ENCODE assay signal across 9 cellular contexts in the genomic region with DNA sequence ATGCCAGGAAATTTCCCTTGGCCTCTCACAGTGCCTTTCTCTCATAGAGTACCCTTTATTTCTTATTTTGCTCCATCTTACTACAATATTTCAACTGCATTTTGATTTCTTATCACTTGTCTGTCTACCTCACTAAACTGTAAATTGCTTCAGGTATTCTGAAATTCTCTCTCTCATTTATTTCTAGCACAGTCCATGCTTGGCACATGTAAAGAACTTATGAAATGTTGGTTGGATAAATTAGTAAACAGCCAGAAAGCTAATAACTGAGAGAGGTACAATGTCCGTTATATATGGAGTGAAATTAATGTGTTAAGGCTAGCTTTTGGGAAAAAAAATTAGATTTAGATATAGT.
DNase-seq lines count a peak whose midpoint lies in the region; ATAC-seq and TF ChIP-seq lines count a peak whose summit lies in the region.
"Had no signal": no experiment of that assay in that cellular context is flagged by ENCODE, and none has a peak within 500 bp of the region (broad histone marks: within the 10 kb centered on the region; RNA-seq: fewer than 3 reads in every experiment).

No MANE protein-coding gene starts in this region.

- H3K4me1 ChIP-seq in CD4-positive, alpha-beta memory T cell (ENCODE audit: insufficient read depth, low read length): peaks cover 17% of the 10 kb centered on the region
- peaks cover 0 to 22% of the 10 kb centered on the region in 2 donors for H3K4me1 ChIP-seq in mucosa of rectum (ENCODE audit: control insufficient read depth in 2 of 2, insufficient read depth in 2 of 2, low read length in 2 of 2)
- H3K4me1 ChIP-seq in psoas muscle: peaks cover 13% of the 10 kb centered on the region

- no peaks in the 10 kb centered on the region for H3K9me3 Mint-ChIP-seq in CD4-positive, alpha-beta memory T cell
- peaks cover 7% of the 10 kb centered on the region for H3K9me3 Mint-ChIP-seq in activated T-helper 2 cell treated with anti-CD3 and anti-CD28 coated beads, Interferon-gamma antibody, Interleukin-2, Interleukin-4, amounts not matched to agents 10 μg/mL and 5 μg/mL and 100 μg/mL, durations not matched to agents 14 hours and 24 hours and 36 hours

- H3K4me3 Mint-ChIP-seq in CD4-positive, alpha-beta memory T cell: peak overlapping the region; percentile 75 to 81 (median 77)
- peak overlapping the region; percentile 76 for H3K4me3 Mint-ChIP-seq in activated T-helper 2 cell treated with anti-CD3 and anti-CD28 coated beads, Interferon-gamma antibody, Interleukin-2, Interleukin-4, amounts not matched to agents 10 μg/mL and 5 μg/mL and 100 μg/mL, durations not matched to agents 14 hours and 24 hours and 36 hours (ENCODE audit: low read depth)

- no peaks in the 10 kb centered on the region for H3K9me3 ChIP-seq in CD4-positive, alpha-beta memory T cell (ENCODE audit: control insufficient read depth in 1 of 2, low read length in 2 of 2)
- H3K9me3 ChIP-seq in mucosa of rectum (ENCODE audit: control insufficient read depth in 2 of 2, low read length in 2 of 2): no peaks in the 10 kb centered on the region
- no peaks in the 10 kb centered on the region for H3K9me3 ChIP-seq in psoas muscle

- no peaks in the 10 kb centered on the region for H3K27me3 ChIP-seq in CD4-positive, alpha-beta memory T cell (ENCODE audit: insufficient read depth, low read length)
- H3K27me3 ChIP-seq in mucosa of rectum (ENCODE audit: control insufficient read depth in 2 of 2, insufficient read depth in 2 of 2, low read length in 2 of 2) (no peaks in the 10 kb centered on the region), psoas muscle (ENCODE audit: insufficient read depth in 3 of 3, low read length in 2 of 3) (no peaks in the 10 kb centered on the region)

- no peaks in the 10 kb centered on the region for H3K27me3 Mint-ChIP-seq in CD4-positive, alpha-beta memory T cell
- no peaks in the 10 kb centered on the region for H3K27me3 Mint-ChIP-seq in activated T-helper 2 cell treated with anti-CD3 and anti-CD28 coated beads, Interferon-gamma antibody, Interleukin-2, Interleukin-4, amounts not matched to agents 10 μg/mL and 5 μg/mL and 100 μg/mL, durations not matched to agents 14 hours and 24 hours and 36 hours (ENCODE audit: low read depth)

- intact Hi-C loops in CD4-positive, alpha-beta memory T cell (cut with micrococcal nuclease): loop anchor here (5.0 kb wide), 1 partner anchor 137 kb away; no protein-coding TSS in a partner anchor
- intact Hi-C loops in activated T-helper 2 cell treated with anti-CD3 and anti-CD28 coated beads, Interferon-gamma antibody, Interleukin-2, Interleukin-4, amounts not matched to agents 10 μg/mL and 5 μg/mL and 100 μg/mL, durations not matched to agents 14 hours and 24 hours and 36 hours (cut with micrococcal nuclease): loop anchor here (1.0 to 5.0 kb wide), 11 partner anchors 11 to 1251 kb away; a partner anchor contains a TSS
- intact Hi-C loops in psoas muscle (cut with DNase I): no loop called here

- H3K27ac Mint-ChIP-seq in CD4-positive, alpha-beta memory T cell: peak overlapping the region; percentile 68 to 90 (median 84)
- peak overlapping the region; percentile 91 for H3K27ac Mint-ChIP-seq in activated T-helper 2 cell treated with anti-CD3 and anti-CD28 coated beads, Interferon-gamma antibody, Interleukin-2, Interleukin-4, amounts not matched to agents 10 μg/mL and 5 μg/mL and 100 μg/mL, durations not matched to agents 14 hours and 24 hours and 36 hours

- TF ChIP-seq CTCF in psoas muscle (IDR thresholded peaks at IDR 0.05) (no peak), omental fat pad (IDR thresholded peaks at IDR 0.05) (no peak)

- no peak for DNase-seq in CD4-positive, alpha-beta memory T cell
- no peak for DNase-seq in activated T-helper 2 cell treated with anti-CD3 and anti-CD28 coated beads, Interferon-gamma antibody, Interleukin-2, Interleukin-4, amounts not matched to agents 10 μg/mL and 5 μg/mL and 100 μg/mL, durations not matched to agents 14 hours and 24 hours and 36 hours (ENCODE audit: low spot score)
- DNase-seq in NCI-H2029 (lab: John Stamatoyannopoulos, UW): no peak
- DNase-seq in psoas muscle: no peak
- no peak for DNase-seq in omental fat pad (ENCODE audit: low spot score)
- no peak for DNase-seq in HCEC 1CT
- DNase-seq: NCI-H2171 had no signal

- H3K36me3 ChIP-seq in CD4-positive, alpha-beta memory T cell (ENCODE audit: insufficient read depth, low read length): no peaks in the 10 kb centered on the region
- no peaks in the 10 kb centered on the region for H3K36me3 ChIP-seq in mucosa of rectum (ENCODE audit: control insufficient read depth in 2 of 2, insufficient read depth in 2 of 2, low read length in 2 of 2)
- H3K36me3 ChIP-seq in psoas muscle (ENCODE audit: insufficient read depth in 1 of 2, low read depth in 1 of 2): no peaks in the 10 kb centered on the region

- no peaks in the 10 kb centered on the region for H3K36me3 Mint-ChIP-seq in CD4-positive, alpha-beta memory T cell
- peaks cover 15% of the 10 kb centered on the region for H3K36me3 Mint-ChIP-seq in activated T-helper 2 cell treated with anti-CD3 and anti-CD28 coated beads, Interferon-gamma antibody, Interleukin-2, Interleukin-4, amounts not matched to agents 10 μg/mL and 5 μg/mL and 100 μg/mL, durations not matched to agents 14 hours and 24 hours and 36 hours (ENCODE audit: low read depth)

- peaks cover 15 to 40% (median 25%) of the 10 kb centered on the region in 4 donors for H3K4me1 Mint-ChIP-seq in CD4-positive, alpha-beta memory T cell
- peaks cover 45% of the 10 kb centered on the region for H3K4me1 Mint-ChIP-seq in activated T-helper 2 cell treated with anti-CD3 and anti-CD28 coated beads, Interferon-gamma antibody, Interleukin-2, Interleukin-4, amounts not matched to agents 10 μg/mL and 5 μg/mL and 100 μg/mL, durations not matched to agents 14 hours and 24 hours and 36 hours (ENCODE audit: low read depth)

- CTCF ChIA-PET in CD4-positive, alpha-beta memory T cell (lab: Charles Lee; ENCODE audit: partially characterized antibody): interaction anchor here (1.3 to 3.0 kb wide), 4 partner anchors 44 to 452 kb away, joined by 3 to 17 read pairs (median 6); no protein-coding TSS in a partner anchor

- 88 to 98% (median 94%) methylated on average over 1 of the region's 1 CpG for WGBS in psoas muscle, 3 donors

- peak; percentile 1 for ATAC-seq in GM21619 (IDR thresholded peaks at IDR 0.05; ENCODE audit: unreplicated experiment)
- no peak for ATAC-seq in psoas muscle
- ATAC-seq in omental fat pad (ENCODE audit: low FRiP score): no peak

- H3K27ac ChIP-seq in CD4-positive, alpha-beta memory T cell (ENCODE audit: low read depth, low read length): peak overlapping the region; percentile 39
- H3K27ac ChIP-seq in mucosa of rectum (ENCODE audit: low read depth in 2 of 2, low read length in 2 of 2): peak overlapping the region; percentile 59 to 62
- H3K27ac ChIP-seq in psoas muscle: no peak overlapping the region

- POLR2A ChIA-PET in CD4-positive, alpha-beta memory T cell (lab: Charles Lee; ENCODE audit: partially characterized antibody): interaction anchor here (1.0 to 2.5 kb wide), 3 partner anchors 137 to 139 kb away, joined by 3 to 15 read pairs (median 3); a partner anchor contains a TSS

- peak overlapping the region; percentile 19 to 36 for H3K4me3 ChIP-seq in CD4-positive, alpha-beta memory T cell (ENCODE audit: low read length in 2 of 2)
- H3K4me3 ChIP-seq in mucosa of rectum (ENCODE audit: low read length in 2 of 2) (peak overlapping the region; percentile 13 to 42), psoas muscle (no peak overlapping the region)

- H3K9ac ChIP-seq in mucosa of rectum (ENCODE audit: low read depth in 1 of 2, low read length in 2 of 2): peak overlapping the region in 1 of 2 donors; percentile 33

Comparison
In these comparisons a context has a peak if more than half of its experiments do, and no peak if none do; other contexts are left out.
1. intact Hi-C loops: an anchor here in CD4-positive, alpha-beta memory T cell (5.0 kb wide) and activated T-helper 2 cell treated with anti-CD3 and anti-CD28 coated beads, Interferon-gamma antibody, Interleukin-2, Interleukin-4, amounts not matched to agents 10 μg/mL and 5 μg/mL and 100 μg/mL, durations not matched to agents 14 hours and 24 hours and 36 hours (1.0 to 5.0 kb wide); none called in psoas muscle.